In the genomic region with DNA sequence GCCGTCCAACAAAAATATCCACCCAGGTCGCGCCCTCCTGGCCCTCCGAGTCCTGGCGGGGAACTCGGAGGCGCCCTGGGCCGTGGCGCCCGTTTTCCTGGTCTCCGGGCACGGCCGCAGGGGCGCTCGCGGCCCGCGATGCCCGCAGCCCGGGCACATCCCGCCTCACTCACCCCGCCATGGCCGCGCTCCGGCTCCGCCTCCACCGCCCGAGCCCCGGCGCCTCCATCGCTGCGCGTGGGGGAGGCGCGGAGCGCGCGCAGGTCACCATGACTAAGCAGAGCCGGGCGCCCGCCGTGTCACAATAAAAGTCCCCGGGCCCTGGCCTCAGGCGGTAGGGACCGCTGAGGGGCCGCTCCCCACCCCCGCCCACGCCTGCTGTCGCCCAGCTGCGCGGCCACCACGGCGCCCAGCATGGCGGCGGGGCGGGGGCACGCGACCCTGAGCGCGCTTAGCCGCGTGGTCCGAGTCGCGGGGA, we compare ENCODE assay signal across 8 cellular contexts. TPM values are rescaled to one million over a fixed set of nuclear protein-coding genes. Genes with fewer than 3 reads are reported as not detected.
DNase-seq lines count a peak whose midpoint lies in the region; ATAC-seq and TF ChIP-seq lines count a peak whose summit lies in the region.

No MANE protein-coding gene starts in this region.

- H4K20me1 ChIP-seq in BLaER1 treated with 17β-estradiol and CSF1 and Interleukin-3, amounts not matched to agents 10 nM and 100 nM = peaks cover 12 to 46% (median 39%) of the 10 kb centered on the region in 11 experiments; a peak in 21 of 22 replicates

- H3K27ac Mint-ChIP-seq in activated CD4-positive, alpha-beta T cell treated with anti-CD3 and anti-CD28 coated beads, Interleukin-2, amount 10 ng/mL, durations not matched to agents 24 days and 14 days = peak overlapping the region; percentile 86

- H3K9ac ChIP-seq in BLaER1 treated with 17β-estradiol and CSF1 and Interleukin-3, amounts not matched to agents 10 nM and 100 nM = peak overlapping the region; percentile 97 to 100 (median 99)
- peak overlapping the region; percentile 97 to 98 for H3K9ac ChIP-seq in colonic mucosa (ENCODE audit: low read depth in 2 of 2, low read length in 2 of 2)

- DNase-seq in NCI-H524 (lab: John Stamatoyannopoulos, UW) = peak; percentile 93 to 97
- DNase-seq in activated CD4-positive, alpha-beta T cell treated with anti-CD3 and anti-CD28 coated beads, Interleukin-2, amount 10 ng/mL, durations not matched to agents 24 days and 14 days = peak; percentile 98
- peak; percentile 92 for DNase-seq in colonic mucosa
- DNase-seq in left lobe of liver (ENCODE audit: low spot score) = peak; percentile 95
- DNase-seq in stimulated activated CD4-positive, alpha-beta T cell treated with anti-CD3 and anti-CD28 coated beads, Interleukin-1b, Interleukin-23, amount 100 ng/mL, for 48 hours = peak; percentile 90

- H3K36me3 ChIP-seq in BLaER1 treated with 17β-estradiol and CSF1 and Interleukin-3, amounts not matched to agents 10 nM and 100 nM = peaks cover 25 to 39% (median 32%) of the 10 kb centered on the region in 11 experiments
- peaks cover 4% of the 10 kb centered on the region for H3K36me3 ChIP-seq in colonic mucosa

- H3K9me3 Mint-ChIP-seq in activated CD4-positive, alpha-beta T cell treated with anti-CD3 and anti-CD28 coated beads, Interleukin-2, amount 10 ng/mL, durations not matched to agents 24 days and 14 days = no peaks in the 10 kb centered on the region

- peaks cover 23 to 52% (median 44%) of the 10 kb centered on the region in 10 experiments for H3K4me1 ChIP-seq in BLaER1 treated with 17β-estradiol and CSF1 and Interleukin-3, amounts not matched to agents 10 nM and 100 nM
- peaks cover 15% of the 10 kb centered on the region for H3K4me1 ChIP-seq in colonic mucosa

- H3K4me3 Mint-ChIP-seq in activated CD4-positive, alpha-beta T cell treated with anti-CD3 and anti-CD28 coated beads, Interleukin-2, amount 10 ng/mL, durations not matched to agents 24 days and 14 days = peak overlapping the region; percentile 88

- H3K4me3 ChIP-seq in BLaER1 treated with 17β-estradiol and CSF1 and Interleukin-3, amounts not matched to agents 10 nM and 100 nM = peak overlapping the region; percentile 80 to 93 (median 87)
- peak overlapping the region; percentile 87 for H3K4me3 ChIP-seq in colonic mucosa

- H3K27ac ChIP-seq in BLaER1 treated with 17β-estradiol and CSF1 and Interleukin-3, amounts not matched to agents 10 nM and 100 nM = peak overlapping the region; percentile 98 to 100 (median 100)
- H3K27ac ChIP-seq in colonic mucosa = peak overlapping the region; percentile 97

- peaks cover 26% of the 10 kb centered on the region for H3K36me3 Mint-ChIP-seq in activated CD4-positive, alpha-beta T cell treated with anti-CD3 and anti-CD28 coated beads, Interleukin-2, amount 10 ng/mL, durations not matched to agents 24 days and 14 days (ENCODE audit: low read depth)

- no peaks in the 10 kb centered on the region for H3K27me3 Mint-ChIP-seq in activated CD4-positive, alpha-beta T cell treated with anti-CD3 and anti-CD28 coated beads, Interleukin-2, amount 10 ng/mL, durations not matched to agents 24 days and 14 days

- no peaks in the 10 kb centered on the region for H3K9me3 ChIP-seq in BLaER1 treated with 17β-estradiol and CSF1 and Interleukin-3, amounts not matched to agents 10 nM and 100 nM (replicated peaks in 1 of 11)
- H3K9me3 ChIP-seq in colonic mucosa = no peaks in the 10 kb centered on the region

- H3K4me2 ChIP-seq in BLaER1 treated with 17β-estradiol and CSF1 and Interleukin-3, amounts not matched to agents 10 nM and 100 nM = peak overlapping the region; percentile 90 to 100 (median 95)

- ATAC-seq in GM19324 (IDR thresholded peaks at IDR 0.05; ENCODE audit: low FRiP score, unreplicated experiment) = peak; percentile 88
- peak; percentile 75 for ATAC-seq in HG03460 (IDR thresholded peaks at IDR 0.05; ENCODE audit: unreplicated experiment)
- peak; percentile 80 for ATAC-seq in left lobe of liver

- H3K27me3 ChIP-seq in BLaER1 treated with 17β-estradiol and CSF1 and Interleukin-3, amounts not matched to agents 10 nM and 100 nM = no peaks in the 10 kb centered on the region
- H3K27me3 ChIP-seq in colonic mucosa = no peaks in the 10 kb centered on the region

- H3K4me1 Mint-ChIP-seq in activated CD4-positive, alpha-beta T cell treated with anti-CD3 and anti-CD28 coated beads, Interleukin-2, amount 10 ng/mL, durations not matched to agents 24 days and 14 days = peaks cover 37% of the 10 kb centered on the region

- intact Hi-C loops in activated CD4-positive, alpha-beta T cell treated with anti-CD3 and anti-CD28 coated beads, Interleukin-2, amount 10 ng/mL, durations not matched to agents 24 days and 14 days (cut with micrococcal nuclease) = loop anchor here (2.0 kb wide), 2 partner anchors 82 to 152 kb away; a partner anchor contains a TSS
- intact Hi-C loops in colonic mucosa (cut with DNase I) = no loop called here

- no peak for TF ChIP-seq CTCF in colonic mucosa (IDR thresholded peaks at IDR 0.05)

RNA-seq across cellular contexts. Expression of a gene that starts 0.6 kb away (rescaled TPM):
- 81.0 and 82.1 TPM in 2 replicates for total RNA-seq in activated CD4-positive, alpha-beta T cell treated with anti-CD3 and anti-CD28 coated beads, Interleukin-2, amount 10 ng/mL, durations not matched to agents 24 days and 14 days
- 10 to 100 TPM; 53.2 to 87.3 TPM for total RNA-seq in colonic mucosa
- total RNA-seq in left lobe of liver = 59.6 TPM

RNA-seq across cellular contexts. Expression of a gene that starts 14.7 kb away (rescaled TPM):
- total RNA-seq in activated CD4-positive, alpha-beta T cell treated with anti-CD3 and anti-CD28 coated beads, Interleukin-2, amount 10 ng/mL, durations not matched to agents 24 days and 14 days = not detected in 2 replicates
- total RNA-seq in colonic mucosa (not detected), left lobe of liver (0.30 TPM)

RNA-seq across cellular contexts. Expression of a gene that starts 41.1 kb away (rescaled TPM):
- 36.7 and 40.8 TPM in 2 replicates for total RNA-seq in activated CD4-positive, alpha-beta T cell treated with anti-CD3 and anti-CD28 coated beads, Interleukin-2, amount 10 ng/mL, durations not matched to agents 24 days and 14 days
- total RNA-seq in colonic mucosa (10 to 100 TPM; 69.0 to 89.9 TPM), left lobe of liver (11.6 TPM)

Comparison
In these comparisons a context has a peak if more than half of its experiments do, and no peak if none do; other contexts are left out.
1. Peak in every context shown above with its lines: DNase-seq, ATAC-seq, H3K4me3 ChIP-seq and H3K27ac ChIP-seq.